Comparison of ENCODE assay signal across 10 cellular contexts in the genomic region with DNA sequence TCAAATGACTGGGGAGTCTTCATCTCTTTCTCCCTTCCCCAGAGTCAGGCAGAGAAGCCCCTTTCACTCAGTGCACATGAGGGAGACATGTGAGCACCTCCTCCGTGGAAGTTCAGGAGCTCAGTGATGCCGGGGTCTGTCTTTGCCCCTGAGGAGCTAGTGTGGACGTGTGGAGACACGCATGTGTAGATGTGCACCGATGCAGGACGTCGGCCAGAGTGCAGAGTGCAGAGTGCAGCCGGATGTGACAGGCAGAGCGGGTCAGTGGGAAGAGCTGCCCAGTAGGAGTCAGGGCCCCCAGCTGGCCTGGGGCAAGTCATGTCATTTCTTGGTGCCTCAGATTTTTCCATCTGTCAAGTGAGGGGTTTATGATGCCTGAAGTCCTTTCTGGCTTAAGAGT. TPM values are rescaled to one million over a fixed set of nuclear protein-coding genes. Genes with fewer than 3 reads are reported as not detected.
DNase-seq lines count a peak whose midpoint lies in the region; ATAC-seq, FAIRE-seq and TF ChIP-seq lines count a peak whose summit lies in the region.
"Had no signal": no experiment of that assay in that cellular context is flagged by ENCODE, and none has a peak within 500 bp of the region (broad histone marks: within the 10 kb centered on the region; RNA-seq: fewer than 3 reads in every experiment).

No MANE protein-coding gene starts in this region.

- H3K36me3 ChIP-seq in left lung = no peaks in the 10 kb centered on the region
- peaks cover 0 to 2% (median 0%) of the 10 kb centered on the region in 4 donors for H3K36me3 ChIP-seq in stomach
- H3K36me3 ChIP-seq in A673 (ENCODE audit: insufficient read depth, low read length, poor library complexity, severe bottlenecking) = no peaks in the 10 kb centered on the region

- H3K27me3 ChIP-seq in left lung (no peaks in the 10 kb centered on the region), stomach (no peaks in the 10 kb centered on the region), A673 (replicated peaks; ENCODE audit: insufficient read depth, low read depth, low read length, poor library complexity) (no peaks in the 10 kb centered on the region)

- intact Hi-C loops in left lung (cut with DNase I) (no loop called here), stomach (cut with DNase I; ENCODE audit: low total_unique reads) (no loop called here), A673 (cut with micrococcal nuclease; ENCODE audit: unreplicated experiment) (no loop called here)

- peak overlapping the region; percentile 63 to 74 for H3K27ac ChIP-seq in left lung
- peak overlapping the region in 4 of 5 donors; percentile 28 to 78 (median 70) for H3K27ac ChIP-seq in stomach
- H3K27ac ChIP-seq in A673 (ENCODE audit: low read depth, low read length, poor library complexity, severe bottlenecking) = no peak overlapping the region
- H3K27ac ChIP-seq: KMS-11 had no signal

- FAIRE-seq in GM12892 (lab: Jason Lieb, UNC) (peak; percentile 40), D721Med (lab: Jason Lieb, UNC) (no peak)

- BruUV-seq in A673 (replicated peaks; lab: Mats Ljungman, UMichigan) = no TSS peak

- H3K4me3 ChIP-seq in left lung = no peak overlapping the region
- peak overlapping the region in 1 of 4 donors; percentile 4 for H3K4me3 ChIP-seq in stomach
- H3K4me3 ChIP-seq in A673 (ENCODE audit: low read depth, low read length, poor library complexity, severe bottlenecking) = no peak overlapping the region

- TF ChIP-seq EP300 in stomach (IDR thresholded peaks at IDR 0.05) = no peak

- CTCF ChIA-PET in A673 (lab: Charles Lee) = no interaction called here

- H3K4me1 ChIP-seq in left lung (peaks cover 12 to 27% of the 10 kb centered on the region in 2 donors), stomach (peaks cover 13 to 38% (median 24%) of the 10 kb centered on the region in 4 donors), A673 (ENCODE audit: insufficient read depth, low read length, poor library complexity, severe bottlenecking) (no peaks in the 10 kb centered on the region)

- TF ChIP-seq CTCF in left lung (IDR thresholded peaks at IDR 0.05) = no peak
- TF ChIP-seq CTCF in stomach (IDR thresholded peaks at IDR 0.05) = no peak
- no peak for TF ChIP-seq CTCF in A673 (conservative IDR thresholded peaks at IDR 0.05; ENCODE audit: low read depth, low read length)
- no peak for TF ChIP-seq CTCF in D721Med (IDR thresholded peaks at IDR 0.05; ENCODE audit: insufficient read depth, missing control alignments)

- no peak for DNase-seq in GM12892 (ENCODE audit: insufficient read length)
- peak; percentile 32 for DNase-seq in dermis blood vessel endothelial cell
- DNase-seq in left lung = no peak
- DNase-seq in stomach = no peak
- no peak for DNase-seq in A673 (ENCODE audit: low spot score)
- no peak for DNase-seq in D721Med (ENCODE audit: insufficient read length, low spot score)
- DNase-seq in ureter (ENCODE audit: low spot score) = no peak
- DNase-seq: NCI-H526 treated with DMSO at 0.1 percent for 48 hours had no signal

- ATAC-seq in left lung (peak; percentile 40), GM18861 (IDR thresholded peaks at IDR 0.05; ENCODE audit: unreplicated experiment) (no peak)

- WGBS in stomach, 5 donors = 58 to 82% (median 70%) methylated on average over 9 of the region's 9 CpGs

- H3K9me3 ChIP-seq in left lung (no peaks in the 10 kb centered on the region), stomach (no peaks in the 10 kb centered on the region), A673 (ENCODE audit: low read depth, low read length, poor library complexity, severe bottlenecking) (no peaks in the 10 kb centered on the region)

- POLR2A ChIA-PET in A673 (lab: Charles Lee; ENCODE audit: low non-redundant PET) = no interaction called here

- no peak for TF ChIP-seq POLR2A in GM12892 (IDR thresholded peaks at IDR 0.05; ENCODE audit: low read depth, low read length)
- TF ChIP-seq POLR2A in stomach (IDR thresholded peaks at IDR 0.05) = no peak

RNA-seq across cellular contexts. Expression of gene TSPAN9, which starts 20.7 kb away (rescaled TPM):
- 0.40 TPM for polyA plus RNA-seq in GM12892 (2012; ENCODE audit: missing spikeins)
- total RNA-seq in dermis blood vessel endothelial cell (70.8 and 125 TPM in 2 replicates), left lung (10 to 100 TPM; 35.6 to 36.8 TPM), stomach (10 to 100 TPM in 3 of 5 donors, 1 to 10 TPM in 2; 1.4 to 58.3 (median 15.6) TPM), A673 (2021) (35.5 and 41.9 TPM in 2 replicates), ureter (53.0 TPM)
- 1 to 10 TPM; 4.1 to 9.4 (median 6.4) TPM for polyA plus RNA-seq in stomach
